ENCODE assay signal across 37 cellular contexts in the genomic region with DNA sequence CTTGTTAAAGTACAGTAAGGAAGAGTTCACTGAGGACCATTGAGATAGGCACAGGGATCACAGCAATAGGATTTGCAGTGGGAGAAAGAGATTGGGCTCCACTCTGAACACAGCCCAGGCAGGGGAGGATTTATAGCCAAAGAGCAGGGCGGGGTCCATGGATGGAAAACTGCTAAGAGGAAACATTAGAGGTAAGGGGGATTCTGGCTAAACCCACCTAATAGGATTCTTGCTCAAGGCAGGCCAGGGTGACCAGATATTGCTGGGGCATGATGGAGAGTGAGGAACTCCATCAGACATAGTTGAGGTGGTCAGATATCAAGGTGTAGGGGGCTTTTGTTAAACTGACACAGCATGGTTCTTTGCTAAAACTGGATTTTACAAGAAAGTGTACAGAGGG.
"Had no signal": no experiment of that assay in that cellular context is flagged by ENCODE, and none has a peak within 500 bp of the region (broad histone marks: within the 10 kb centered on the region; RNA-seq: fewer than 3 reads in every experiment).

No MANE protein-coding gene starts in this region.

- H3K9me3 ChIP-seq: adrenal gland, ascending aorta, body of pancreas, breast epithelium had no signal

- H3K4me1 Mint-ChIP-seq: activated naive CD4-positive, alpha-beta T cell treated with anti-CD3 and anti-CD28 coated beads, Interleukin-2, amount 10 ng/mL, durations not matched to agents 7 days and 5 days; activated naive CD4-positive, alpha-beta T cell treated with anti-CD3 and anti-CD28 coated beads, Interleukin-2, amount 50 U/mL, for 24 hours; activated naive CD8-positive, alpha-beta T cell treated with anti-CD3 and anti-CD28 coated beads for 36 hours; activated naive CD8-positive, alpha-beta T cell treated with anti-CD3 and anti-CD28 coated beads, Interleukin-2, amount 10 ng/mL, durations not matched to agents 7 days and 5 days; activated naive CD8-positive, alpha-beta T cell treated with anti-CD3 and anti-CD28 coated beads, Interleukin-2, amount 50 U/mL, for 24 hours; activated T-helper 17 cell treated with anti-CD3 and anti-CD28 coated beads, Interleukin-2, amount 50 U/mL, for 72 hours; central memory CD8-positive, alpha-beta T cell had no signal

- H3K4me3 ChIP-seq: adrenal gland, ascending aorta, body of pancreas, breast epithelium, cardiac muscle cell had no signal

- H3K4me3 Mint-ChIP-seq: activated naive CD4-positive, alpha-beta T cell treated with anti-CD3 and anti-CD28 coated beads for 36 hours; activated naive CD4-positive, alpha-beta T cell treated with anti-CD3 and anti-CD28 coated beads, Interleukin-2, amount 10 ng/mL, durations not matched to agents 7 days and 5 days; activated naive CD4-positive, alpha-beta T cell treated with anti-CD3 and anti-CD28 coated beads, Interleukin-2, amount 50 U/mL, for 24 hours; activated naive CD8-positive, alpha-beta T cell; activated naive CD8-positive, alpha-beta T cell treated with anti-CD3 and anti-CD28 coated beads for 36 hours; activated naive CD8-positive, alpha-beta T cell treated with anti-CD3 and anti-CD28 coated beads, Interleukin-2, amount 10 ng/mL, durations not matched to agents 7 days and 5 days; activated naive CD8-positive, alpha-beta T cell treated with anti-CD3 and anti-CD28 coated beads, Interleukin-2, amount 50 U/mL, for 24 hours; activated T-cell treated with anti-CD3 and anti-CD28 coated beads, Interleukin-2, amount 50 U/mL, for 24 hours; activated T-cell treated with anti-CD3 and anti-CD28 coated beads, Interleukin-2, amount 50 U/mL, for 4 hours; activated T-cell treated with anti-CD3 and anti-CD28 coated beads, Interleukin-2, amount 50 U/mL, for 72 hours; activated T-helper 1 cell treated with anti-CD3 and anti-CD28 coated beads, Interleukin-12 subunit alpha, Interleukin-12 subunit beta, Interleukin-2, Interleukin-4 antibody, amounts not matched to agents 30 ng/mL and 10 ng/mL and 1 ng/mL, durations not matched to agents 14 hours and 24 hours and 36 hours; activated T-helper 17 cell treated with anti-CD3 and anti-CD28 coated beads, Interleukin-2, amount 50 U/mL, for 72 hours; brain; central memory CD8-positive, alpha-beta T cell had no signal

- H3K27me3 ChIP-seq: ascending aorta, body of pancreas, brain microvascular endothelial cell, cardiac muscle cell had no signal

- H3K27ac Mint-ChIP-seq: activated naive CD4-positive, alpha-beta T cell treated with anti-CD3 and anti-CD28 coated beads for 36 hours; activated naive CD4-positive, alpha-beta T cell treated with anti-CD3 and anti-CD28 coated beads, Interleukin-2, amount 10 ng/mL, durations not matched to agents 7 days and 5 days; activated naive CD4-positive, alpha-beta T cell treated with anti-CD3 and anti-CD28 coated beads, Interleukin-2, amount 50 U/mL, for 24 hours; activated naive CD4-positive, alpha-beta T cell treated with anti-CD3 and anti-CD28 coated beads, Interleukin-2, amount 50 U/mL, for 72 hours; activated naive CD8-positive, alpha-beta T cell; activated naive CD8-positive, alpha-beta T cell treated with anti-CD3 and anti-CD28 coated beads for 36 hours; activated naive CD8-positive, alpha-beta T cell treated with anti-CD3 and anti-CD28 coated beads, Interleukin-2, amount 10 ng/mL, durations not matched to agents 7 days and 5 days; activated naive CD8-positive, alpha-beta T cell treated with anti-CD3 and anti-CD28 coated beads, Interleukin-2, amount 50 U/mL, for 24 hours; activated T-cell treated with anti-CD3 and anti-CD28 coated beads, Interleukin-2, amount 50 U/mL, for 24 hours; activated T-cell treated with anti-CD3 and anti-CD28 coated beads, Interleukin-2, amount 50 U/mL, for 72 hours; activated T-helper 1 cell treated with anti-CD3 and anti-CD28 coated beads, Interleukin-12 subunit alpha, Interleukin-12 subunit beta, Interleukin-2, Interleukin-4 antibody, amounts not matched to agents 30 ng/mL and 10 ng/mL and 1 ng/mL, durations not matched to agents 14 hours and 24 hours and 36 hours; activated T-helper 17 cell treated with anti-CD3 and anti-CD28 coated beads, Interleukin-2, amount 50 U/mL, for 72 hours; activated T-helper 2 cell treated with anti-CD3 and anti-CD28 coated beads, Interferon-gamma antibody, Interleukin-2, Interleukin-4, amounts not matched to agents 10 μg/mL and 5 μg/mL and 100 μg/mL, durations not matched to agents 14 hours and 24 hours and 36 hours; brain had no signal

- H3K27ac ChIP-seq: adrenal gland, ascending aorta, body of pancreas, brain microvascular endothelial cell, breast epithelium, cardiac muscle cell had no signal

- H3K4me1 ChIP-seq: adrenal gland, ascending aorta, body of pancreas, breast epithelium had no signal

- DNase-seq: activated effector memory CD4-positive, alpha-beta T cell treated with anti-CD3 and anti-CD28 coated beads, Interleukin-2, amount 50 U/mL, for 16 hours; activated effector memory CD4-positive, alpha-beta T cell treated with Interleukin-2 at 50 U/mL for 16 hours; activated gamma-delta T cell; activated gamma-delta T cell treated with Interleukin-2 at 50 U/mL for 16 hours; activated naive CD4-positive, alpha-beta T cell; activated naive CD4-positive, alpha-beta T cell treated with anti-CD3 and anti-CD28 coated beads for 36 hours; activated naive CD4-positive, alpha-beta T cell treated with anti-CD3 and anti-CD28 coated beads, Interleukin-2, amount 10 ng/mL, durations not matched to agents 7 days and 5 days; activated naive CD4-positive, alpha-beta T cell treated with anti-CD3 and anti-CD28 coated beads, Interleukin-2, amount 50 U/mL, for 16 hours; activated naive CD4-positive, alpha-beta T cell treated with Interleukin-2 at 50 U/mL for 16 hours; activated naive CD8-positive, alpha-beta T cell treated with anti-CD3 and anti-CD28 coated beads for 36 hours; activated naive CD8-positive, alpha-beta T cell treated with anti-CD3 and anti-CD28 coated beads, Interleukin-2, amount 10 ng/mL, durations not matched to agents 7 days and 5 days; activated naive CD8-positive, alpha-beta T cell treated with anti-CD3 and anti-CD28 coated beads, Interleukin-2, amount 50 U/mL, for 24 hours; activated T-cell treated with anti-CD3 and anti-CD28 coated beads, Interleukin-2, amount 50 U/mL, for 24 hours; activated T-cell treated with anti-CD3 and anti-CD28 coated beads, Interleukin-2, amount 50 U/mL, for 4 hours; activated T-cell treated with anti-CD3 and anti-CD28 coated beads, Interleukin-2, amount 50 U/mL, for 48 hours; activated T-cell treated with anti-CD3 and anti-CD28 coated beads, Interleukin-2, amount 50 U/mL, for 72 hours; adrenal gland; amniotic stem cell; amygdala; anterior cingulate cortex; aorta; body of pancreas; brain microvascular endothelial cell; caudate nucleus; central memory CD4-positive, alpha-beta T cell; cerebellar nuclear complex had no signal

- H3K36me3 ChIP-seq: adrenal gland, ascending aorta, brain microvascular endothelial cell, breast epithelium, cardiac muscle cell had no signal

- ATAC-seq: activated naive CD4-positive, alpha-beta T cell treated with anti-CD3 and anti-CD28 coated beads, Interleukin-2, amount 50 U/mL, for 72 hours; activated naive CD8-positive, alpha-beta T cell treated with anti-CD3 and anti-CD28 coated beads, Interleukin-2, amount 50 U/mL, for 24 hours; activated T-cell treated with anti-CD3 and anti-CD28 coated beads, Interleukin-2, amount 50 U/mL, for 4 hours; activated T-cell treated with anti-CD3 and anti-CD28 coated beads, Interleukin-2, amount 50 U/mL, for 72 hours; activated T-helper 17 cell treated with anti-CD3 and anti-CD28 coated beads, Interleukin-2, amount 50 U/mL, for 72 hours; body of pancreas had no signal

- H3K36me3 Mint-ChIP-seq: activated naive CD4-positive, alpha-beta T cell treated with anti-CD3 and anti-CD28 coated beads, Interleukin-2, amount 10 ng/mL, durations not matched to agents 7 days and 5 days; activated naive CD4-positive, alpha-beta T cell treated with anti-CD3 and anti-CD28 coated beads, Interleukin-2, amount 50 U/mL, for 24 hours; activated naive CD4-positive, alpha-beta T cell treated with anti-CD3 and anti-CD28 coated beads, Interleukin-2, amount 50 U/mL, for 72 hours; activated naive CD8-positive, alpha-beta T cell; activated naive CD8-positive, alpha-beta T cell treated with anti-CD3 and anti-CD28 coated beads for 36 hours; activated naive CD8-positive, alpha-beta T cell treated with anti-CD3 and anti-CD28 coated beads, Interleukin-2, amount 10 ng/mL, durations not matched to agents 7 days and 5 days; brain had no signal

- H3K9me3 Mint-ChIP-seq: activated naive CD4-positive, alpha-beta T cell treated with anti-CD3 and anti-CD28 coated beads for 36 hours; activated naive CD4-positive, alpha-beta T cell treated with anti-CD3 and anti-CD28 coated beads, Interleukin-2, amount 10 ng/mL, durations not matched to agents 7 days and 5 days; activated naive CD4-positive, alpha-beta T cell treated with anti-CD3 and anti-CD28 coated beads, Interleukin-2, amount 50 U/mL, for 24 hours; activated naive CD4-positive, alpha-beta T cell treated with anti-CD3 and anti-CD28 coated beads, Interleukin-2, amount 50 U/mL, for 72 hours; activated naive CD8-positive, alpha-beta T cell treated with anti-CD3 and anti-CD28 coated beads for 36 hours; activated naive CD8-positive, alpha-beta T cell treated with anti-CD3 and anti-CD28 coated beads, Interleukin-2, amount 10 ng/mL, durations not matched to agents 7 days and 5 days; activated naive CD8-positive, alpha-beta T cell treated with anti-CD3 and anti-CD28 coated beads, Interleukin-2, amount 50 U/mL, for 24 hours; activated T-cell treated with anti-CD3 and anti-CD28 coated beads, Interleukin-2, amount 50 U/mL, for 24 hours; activated T-cell treated with anti-CD3 and anti-CD28 coated beads, Interleukin-2, amount 50 U/mL, for 4 hours; activated T-cell treated with anti-CD3 and anti-CD28 coated beads, Interleukin-2, amount 50 U/mL, for 72 hours; activated T-helper 1 cell treated with anti-CD3 and anti-CD28 coated beads, Interleukin-12 subunit alpha, Interleukin-12 subunit beta, Interleukin-2, Interleukin-4 antibody, amounts not matched to agents 30 ng/mL and 10 ng/mL and 1 ng/mL, durations not matched to agents 14 hours and 24 hours and 36 hours; activated T-helper 17 cell treated with anti-CD3 and anti-CD28 coated beads, Interleukin-2, amount 50 U/mL, for 72 hours; activated T-helper 2 cell treated with anti-CD3 and anti-CD28 coated beads, Interferon-gamma antibody, Interleukin-2, Interleukin-4, amounts not matched to agents 10 μg/mL and 5 μg/mL and 100 μg/mL, durations not matched to agents 14 hours and 24 hours and 36 hours; central memory CD8-positive, alpha-beta T cell had no signal
